In the genomic region with DNA sequence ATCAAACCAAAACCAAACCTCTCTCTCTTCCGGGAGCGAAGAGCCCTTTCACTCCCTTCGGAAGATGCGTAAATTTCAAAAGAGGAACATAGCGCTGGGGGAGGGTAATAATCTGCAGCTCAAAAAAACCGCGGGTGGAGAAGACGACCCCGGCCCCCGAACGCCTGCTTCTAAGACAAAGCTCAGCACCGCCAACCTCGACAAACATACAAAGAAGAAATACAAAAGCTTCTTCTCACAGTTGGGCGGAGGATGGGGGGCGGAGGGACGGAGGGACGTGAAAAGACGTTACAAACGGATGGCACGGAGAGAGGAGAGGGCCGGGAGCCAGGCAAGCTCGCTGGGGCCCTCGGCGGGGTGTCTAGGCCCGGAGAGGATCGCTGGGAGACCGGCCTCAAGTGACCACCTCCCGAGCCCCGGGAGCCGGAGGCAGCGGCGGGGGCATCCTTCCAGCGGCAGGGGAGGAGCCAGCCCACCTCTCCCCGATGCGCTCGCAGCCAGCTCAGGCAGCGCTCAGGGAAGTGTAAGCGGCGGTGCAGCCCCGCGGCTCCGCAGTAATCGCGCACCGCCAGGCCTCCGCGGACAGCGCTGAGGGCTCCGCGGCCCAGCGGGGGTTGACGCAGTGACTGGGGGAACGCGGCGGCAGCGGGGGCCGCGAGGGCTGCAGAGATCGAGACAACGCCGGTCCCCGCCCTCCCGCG, we compare ENCODE assay signal across 8 cellular contexts. TPM values are rescaled to one million over a fixed set of nuclear protein-coding genes. Genes with fewer than 3 reads are reported as not detected.
A peak's percentile ranks its signal among the peaks of the same experiment; 100 is the strongest.
DNase-seq lines count a peak whose midpoint lies in the region; ATAC-seq and TF ChIP-seq lines count a peak whose summit lies in the region.

No MANE protein-coding gene starts in this region.

- peaks cover 43% of the 10 kb centered on the region for H3K79me2 ChIP-seq in KMS-11 (ENCODE audit: insufficient read depth, low read depth)

- TF ChIP-seq CTCF in KMS-11 (conservative IDR thresholded peaks at IDR 0.05; ENCODE audit: low read depth, low read length) (no peak), body of pancreas (IDR thresholded peaks at IDR 0.05) (no peak)

- H3K36me3 ChIP-seq in KMS-11 (ENCODE audit: insufficient read depth) (no peaks in the 10 kb centered on the region), body of pancreas (replicated peaks in 1 of 2; ENCODE audit: insufficient read depth in 1 of 2, low read depth in 2 of 2) (no peaks in the 10 kb centered on the region), iPS-20b (ENCODE audit: insufficient read depth, low read depth, low read length) (no peaks in the 10 kb centered on the region), skeletal muscle satellite cell (ENCODE audit: insufficient read depth, low read length) (no peaks in the 10 kb centered on the region)

- H3K27me3 ChIP-seq in KMS-11 (ENCODE audit: insufficient read depth, low read depth) (no peaks in the 10 kb centered on the region), body of pancreas (no peaks in the 10 kb centered on the region), iPS-20b (ENCODE audit: insufficient read depth, low read length) (no peaks in the 10 kb centered on the region), skeletal muscle satellite cell (ENCODE audit: control insufficient read depth, insufficient read depth, low read length) (peaks cover 3% of the 10 kb centered on the region)

- intact Hi-C loops in body of pancreas (cut with DNase I) = no loop called here

- peak overlapping the region; percentile 91 for H3K27ac Mint-ChIP-seq in T-helper 1 cell treated with Interleukin-12 subunit alpha and Interleukin-12 subunit beta and Interleukin-4 antibody, amounts not matched to agents 30 μg/mL and 1 μg/mL, for 36 hours

- WGBS in body of pancreas, 2 donors = 0 to 1% methylated on average over 26 to 63 of the region's 64 CpGs

- H4K20me1 ChIP-seq in KMS-11 (ENCODE audit: insufficient read depth) = peaks cover 25% of the 10 kb centered on the region

- peaks cover 5% of the 10 kb centered on the region for H3K36me3 Mint-ChIP-seq in T-helper 1 cell treated with Interleukin-12 subunit alpha and Interleukin-12 subunit beta and Interleukin-4 antibody, amounts not matched to agents 30 μg/mL and 1 μg/mL, for 36 hours (ENCODE audit: low read depth)

- H3K9me3 Mint-ChIP-seq in T-helper 1 cell treated with Interleukin-12 subunit alpha and Interleukin-12 subunit beta and Interleukin-4 antibody, amounts not matched to agents 30 μg/mL and 1 μg/mL, for 36 hours = no peaks in the 10 kb centered on the region

- peaks cover 39% of the 10 kb centered on the region for H3K4me1 ChIP-seq in KMS-11 (ENCODE audit: low read depth, poor library complexity, severe bottlenecking)
- peaks cover 31% of the 10 kb centered on the region for H3K4me1 ChIP-seq in body of pancreas
- peaks cover 14% of the 10 kb centered on the region for H3K4me1 ChIP-seq in iPS-20b (ENCODE audit: insufficient read depth, low read length)
- peaks cover 3% of the 10 kb centered on the region for H3K4me1 ChIP-seq in skeletal muscle satellite cell (ENCODE audit: control insufficient read depth, insufficient read depth, low read length)

- H3K4me3 ChIP-seq in KMS-11 (IDR thresholded peaks at IDR 0.05; ENCODE audit: insufficient read depth, low read depth, low read length) (no peak overlapping the region), body of pancreas (peak overlapping the region; percentile 44 to 75), iPS-20b (ENCODE audit: low read length) (peak overlapping the region; percentile 97), skeletal muscle satellite cell (ENCODE audit: low read length) (peak overlapping the region; percentile 89)

- H3K4me3 Mint-ChIP-seq in T-helper 1 cell treated with Interleukin-12 subunit alpha and Interleukin-12 subunit beta and Interleukin-4 antibody, amounts not matched to agents 30 μg/mL and 1 μg/mL, for 36 hours = peak overlapping the region; percentile 94

- peaks cover 30% of the 10 kb centered on the region for H3K4me1 Mint-ChIP-seq in T-helper 1 cell treated with Interleukin-12 subunit alpha and Interleukin-12 subunit beta and Interleukin-4 antibody, amounts not matched to agents 30 μg/mL and 1 μg/mL, for 36 hours (ENCODE audit: low read depth)

- peak overlapping the region; percentile 23 for H2AFZ ChIP-seq in KMS-11 (ENCODE audit: low read depth)

- H3K9me3 ChIP-seq in body of pancreas (no peaks in the 10 kb centered on the region), iPS-20b (ENCODE audit: insufficient read depth, low read depth, low read length) (no peaks in the 10 kb centered on the region), skeletal muscle satellite cell (replicated peaks; ENCODE audit: low read length) (no peaks in the 10 kb centered on the region)

- H3K9ac ChIP-seq in KMS-11 (peak overlapping the region; percentile 71), iPS-20b (ENCODE audit: low read depth, low read length) (peak overlapping the region; percentile 96), skeletal muscle satellite cell (ENCODE audit: low read depth, low read length) (peak overlapping the region; percentile 93)

- H3K27ac ChIP-seq in KMS-11 (peak overlapping the region; percentile 54), body of pancreas (peak overlapping the region; percentile 82 to 97 (median 90)), iPS-20b (ENCODE audit: low read length) (peak overlapping the region; percentile 74)

- TF ChIP-seq POLR2A in body of pancreas (IDR thresholded peaks at IDR 0.05) = no peak

- H3K27me3 Mint-ChIP-seq in T-helper 1 cell treated with Interleukin-12 subunit alpha and Interleukin-12 subunit beta and Interleukin-4 antibody, amounts not matched to agents 30 μg/mL and 1 μg/mL, for 36 hours (ENCODE audit: low read depth) = peaks cover 12% of the 10 kb centered on the region

- ATAC-seq in GM21786 (IDR thresholded peaks at IDR 0.05; ENCODE audit: unreplicated experiment) (peak; percentile 5), body of pancreas (peak; percentile 24)

- peak; percentile 29 for DNase-seq in G401 (ENCODE audit: low spot score)
- peak in 2 of 4 donors; percentile 30 to 37 for DNase-seq in body of pancreas
- no peak for DNase-seq in GOT3 (lab: John Stamatoyannopoulos, UW)

- in situ Hi-C loops in G401 (cut with HindIII; ENCODE audit: low sequenced_read_pairs) = no loop called here

- H3K4me2 ChIP-seq in KMS-11 (peak overlapping the region; percentile 87), skeletal muscle satellite cell (ENCODE audit: low read length) (peak overlapping the region; percentile 93)

RNA-seq across cellular contexts. Expression of a gene that starts 0.8 kb away (rescaled TPM):
- total RNA-seq in G401 (2014; rRNA removed; shearing (Covaris generic)) = 54.2 and 81.9 TPM in 2 replicates
- 10 to 100 TPM; 29.7 to 46.2 TPM for total RNA-seq in body of pancreas
- 28.2 and 31.2 TPM in 2 replicates for total RNA-seq in skeletal muscle satellite cell (2012; rRNA removed)
